11 cellular contexts compared by ENCODE assay signal in genomic region chr20:52172392-52173047, GRCh38. TPM values are rescaled to one million over a fixed set of nuclear protein-coding genes. Genes with fewer than 3 reads are reported as not detected.
DNase-seq lines count a peak whose midpoint lies in the region; ATAC-seq and TF ChIP-seq lines count a peak whose summit lies in the region.
"Had no signal": no experiment of that assay in that cellular context is flagged by ENCODE, and none has a peak within 500 bp of the region (broad histone marks: within the 10 kb centered on the region; RNA-seq: fewer than 3 reads in every experiment).

No MANE protein-coding gene starts in this region.

- no peaks in the 10 kb centered on the region for H3K4me1 Mint-ChIP-seq in endothelial cell (ENCODE audit: unreplicated experiment)

- peaks cover 4% of the 10 kb centered on the region for H3K27me3 Mint-ChIP-seq in endothelial cell (ENCODE audit: unreplicated experiment)

- DNase-seq in endothelial cell (ENCODE audit: low spot score), result no peak
- no peak for DNase-seq in DMS153 (lab: John Stamatoyannopoulos, UW)
- no peak for DNase-seq in SK-N-DZ (ENCODE audit: low spot score)
- no peak for DNase-seq in activated CD4-positive, alpha-beta T cell treated with anti-CD3 and anti-CD28 coated beads, Interleukin-2, amount 50 U/mL, for 1 hour
- no peak for DNase-seq in NCI-H446 treated with DMSO at 0.1 percent for 48 hours (lab: John Stamatoyannopoulos, UW)
- DNase-seq: body of pancreas, KG1, T-helper 1 cell had no signal

- H3K27ac Mint-ChIP-seq in endothelial cell (ENCODE audit: unreplicated experiment), result no peak overlapping the region

- no peaks in the 10 kb centered on the region for H3K9me3 Mint-ChIP-seq in endothelial cell (ENCODE audit: unreplicated experiment)

- TF ChIP-seq CTCF in endothelial cell (IDR thresholded peaks at IDR 0.05; ENCODE audit: unreplicated experiment), result no peak

- peaks cover 7% of the 10 kb centered on the region for H3K36me3 Mint-ChIP-seq in endothelial cell (ENCODE audit: low read depth, unreplicated experiment)

- peak overlapping the region; percentile 77 for H3K4me3 Mint-ChIP-seq in endothelial cell (ENCODE audit: unreplicated experiment)

- ATAC-seq in GM18861 (IDR thresholded peaks at IDR 0.05; ENCODE audit: unreplicated experiment) (peak; percentile 87), GM21528 (IDR thresholded peaks at IDR 0.05; ENCODE audit: low FRiP score, unreplicated experiment) (peak; percentile 79), HG03103 (IDR thresholded peaks at IDR 0.05; ENCODE audit: low read depth, unreplicated experiment) (peak; percentile 77)
- ATAC-seq: body of pancreas had no signal

RNA-seq across cellular contexts. Expression of gene ZFP64, which starts 19.1 kb away (rescaled TPM):
- total RNA-seq in endothelial cell (ENCODE audit: unreplicated experiment), result 26.3 TPM
- 18.1 and 21.8 TPM in 2 replicates for polyA plus RNA-seq in SK-N-DZ (2014; cell fraction: cytosol; rRNA removed)
- polyA plus RNA-seq in SK-N-DZ (2014; cell fraction: nucleus; rRNA removed), result 13.1 and 18.1 TPM in 2 replicates
